In the genomic region with DNA sequence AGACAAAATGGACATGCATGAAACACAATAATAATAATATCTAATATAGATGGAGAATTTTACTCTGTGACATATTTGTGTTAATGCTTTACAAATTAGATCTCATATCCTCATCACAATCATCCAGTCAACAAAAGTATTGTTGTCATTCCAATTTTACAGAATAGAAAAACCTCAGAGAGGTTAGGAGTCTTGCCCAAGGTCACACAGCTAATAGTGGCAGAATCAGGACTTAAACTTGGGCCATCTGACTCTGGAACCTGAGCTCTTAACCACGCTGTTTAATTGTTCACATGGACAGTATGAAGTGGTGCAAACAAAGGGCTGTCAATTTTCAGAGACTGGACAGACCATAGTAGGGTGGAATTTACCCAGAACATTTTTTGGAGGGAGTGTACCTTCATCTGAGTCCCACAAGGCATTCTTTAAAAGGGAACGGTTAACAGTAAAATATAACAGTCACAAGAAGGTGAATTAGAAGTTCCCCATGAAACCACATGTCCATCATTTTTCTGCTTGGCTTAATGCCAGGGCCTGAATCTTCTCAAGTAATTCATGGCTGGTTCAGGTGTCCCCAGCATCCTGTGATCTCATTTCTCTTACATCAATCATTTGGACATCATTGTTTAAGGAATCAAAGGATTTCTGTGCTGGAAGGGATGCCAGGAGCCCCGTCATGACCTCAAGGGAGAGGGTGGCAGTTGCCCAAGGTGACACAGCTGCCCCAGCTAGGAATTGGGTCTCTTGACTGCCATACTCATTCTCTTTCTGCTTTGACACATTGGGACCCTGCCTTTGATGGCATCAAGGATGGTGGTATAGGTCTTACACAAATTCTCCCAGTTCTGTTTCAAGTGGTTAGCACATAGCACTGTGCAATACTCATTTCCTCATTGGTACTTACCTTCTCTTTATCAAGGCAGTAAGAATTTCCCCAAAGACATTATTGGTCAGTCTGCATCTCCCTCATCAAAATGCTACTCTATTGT, we compare ENCODE assay signal across 1 cellular context.
TF ChIP-seq lines count a peak whose summit lies in the region.

No MANE protein-coding gene starts in this region.

TF ChIP-seq in HEK293T, 16 proteins besides CTCF, POLR2A, EP300 and RAD21:
- no peak for TF ChIP-seq FOXM1 (IDR thresholded peaks at IDR 0.05; ENCODE audit: borderline replicate concordance)
- TF ChIP-seq ARNT (IDR thresholded peaks at IDR 0.05) = no peak
- TF ChIP-seq FOXA1 (IDR thresholded peaks at IDR 0.05) = no peak
- no peak for TF ChIP-seq NFRKB (IDR thresholded peaks at IDR 0.05)
- no peak for TF ChIP-seq LEF1 (IDR thresholded peaks at IDR 0.05; ENCODE audit: borderline replicate concordance)
- no peak for TF ChIP-seq BHLHE40 (IDR thresholded peaks at IDR 0.05; ENCODE audit: borderline replicate concordance)
- TF ChIP-seq, protein P1, sequence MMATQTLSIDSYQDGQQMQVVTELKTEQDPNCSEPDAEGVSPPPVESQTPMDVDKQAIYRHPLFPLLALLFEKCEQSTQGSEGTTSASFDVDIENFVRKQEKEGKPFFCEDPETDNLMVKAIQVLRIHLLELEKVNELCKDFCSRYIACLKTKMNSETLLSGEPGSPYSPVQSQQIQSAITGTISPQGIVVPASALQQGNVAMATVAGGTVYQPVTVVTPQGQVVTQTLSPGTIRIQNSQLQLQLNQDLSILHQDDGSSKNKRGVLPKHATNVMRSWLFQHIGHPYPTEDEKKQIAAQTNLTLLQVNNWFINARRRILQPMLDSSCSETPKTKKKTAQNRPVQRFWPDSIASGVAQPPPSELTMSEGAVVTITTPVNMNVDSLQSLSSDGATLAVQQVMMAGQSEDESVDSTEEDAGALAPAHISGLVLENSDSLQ (IDR thresholded peaks at IDR 0.05) = peak; percentile 34; the same call in 1 of the 2 replicates
- no peak for TF ChIP-seq HDGF (IDR thresholded peaks at IDR 0.05; ENCODE audit: borderline replicate concordance)
- TF ChIP-seq TARDBP (IDR thresholded peaks at IDR 0.05) = no peak
TF ChIP-seq in HEK293T: peak in this region for 1.
